Comparison of ENCODE assay signal across 21 cellular contexts in genomic region chr3:127769284-127770081, GRCh38. TPM values are rescaled to one million over a fixed set of nuclear protein-coding genes. Genes with fewer than 3 reads are reported as not detected.
A peak's percentile ranks its signal among the peaks of the same experiment; 100 is the strongest.
DNase-seq lines count a peak whose midpoint lies in the region; ATAC-seq and TF ChIP-seq lines count a peak whose summit lies in the region.
"Had no signal": no experiment of that assay in that cellular context is flagged by ENCODE, and none has a peak within 500 bp of the region (broad histone marks: within the 10 kb centered on the region; RNA-seq: fewer than 3 reads in every experiment).

No MANE protein-coding gene starts in this region.

- H3K4me2 ChIP-seq in OCI-LY3 (ENCODE audit: low read length), result no peak overlapping the region

- no peaks in the 10 kb centered on the region for H3K9me3 ChIP-seq in OCI-LY3 (ENCODE audit: insufficient read depth, low read length)
- H3K9me3 ChIP-seq in transverse colon, result no peaks in the 10 kb centered on the region
- H3K9me3 ChIP-seq: pancreas had no signal

- in situ Hi-C loops in transverse colon (cut with MboI; ENCODE audit: low pct_ligation_motif_present in 1 of 4, low pct_unique_long_range_greater_than_20kb in 1 of 4, low sequenced_read_pairs in 3 of 4), result no loop called here

- H3K27me3 ChIP-seq in OCI-LY3 (ENCODE audit: low read depth, low read length) (no peaks in the 10 kb centered on the region), transverse colon (no peaks in the 10 kb centered on the region)
- H3K27me3 ChIP-seq: body of pancreas, esophagus squamous epithelium, pancreas had no signal

- no peak for ATAC-seq in GM18858 (IDR thresholded peaks at IDR 0.05; ENCODE audit: unreplicated experiment)
- ATAC-seq in GM19397 (IDR thresholded peaks at IDR 0.05; ENCODE audit: unreplicated experiment), result no peak
- ATAC-seq: body of pancreas, sciatic nerve had no signal

- peaks cover 78% of the 10 kb centered on the region for H3K4me1 Mint-ChIP-seq in dendritic cell treated with granulocyte-macrophage colony-stimulating factor and Interleukin-4, amounts not matched to agents 40 ng/mL and 50 ng/mL, for 4 days (ENCODE audit: low read depth)
- H3K4me1 Mint-ChIP-seq in neural crest cell, result peaks cover 32% of the 10 kb centered on the region

- H3K27ac Mint-ChIP-seq in dendritic cell treated with granulocyte-macrophage colony-stimulating factor and Interleukin-4, amounts not matched to agents 40 ng/mL and 50 ng/mL, for 4 days, result peak overlapping the region; percentile 65
- H3K27ac Mint-ChIP-seq in neural crest cell (ENCODE audit: unreplicated experiment), result peak overlapping the region; percentile 63
- H3K27ac Mint-ChIP-seq: activated B cell treated with CpG ODN at 0.5 μM for 24 hours had no signal

- peaks cover 12% of the 10 kb centered on the region for H3K27me3 Mint-ChIP-seq in dendritic cell treated with granulocyte-macrophage colony-stimulating factor and Interleukin-4, amounts not matched to agents 40 ng/mL and 50 ng/mL, for 4 days
- H3K27me3 Mint-ChIP-seq in neural crest cell (ENCODE audit: low read depth), result no peaks in the 10 kb centered on the region
- H3K27me3 Mint-ChIP-seq: activated B cell treated with CpG ODN at 0.5 μM for 24 hours, naive B cell had no signal

- peaks cover 7% of the 10 kb centered on the region for H3K36me3 Mint-ChIP-seq in dendritic cell treated with granulocyte-macrophage colony-stimulating factor and Interleukin-4, amounts not matched to agents 40 ng/mL and 50 ng/mL, for 4 days (ENCODE audit: low read depth)
- peaks cover 4% of the 10 kb centered on the region for H3K36me3 Mint-ChIP-seq in neural crest cell (ENCODE audit: low read depth)

- no peak for DNase-seq in neural crest cell (ENCODE audit: low read depth, low spot score)
- no peak for DNase-seq in transverse colon
- no peak for DNase-seq in 8988T
- DNase-seq: activated B cell treated with CpG ODN at 0.5 μM for 24 hours; activated CD4-positive, alpha-beta T cell treated with anti-CD3 and anti-CD28 coated beads, Interleukin-2, amount 50 U/mL, for 48 hours; activated effector memory CD4-positive, alpha-beta T cell treated with Interleukin-2 at 50 U/mL for 16 hours; body of pancreas; DMS53; effector memory CD4-positive, alpha-beta T cell; esophagus squamous epithelium; GF-D8; mesendoderm; naive B cell; NCI-H2107; NCI-H510A treated with DMSO at 0.1 percent for 48 hours had no signal

- TF ChIP-seq CTCF in OCI-LY3 (IDR thresholded peaks at IDR 0.05; ENCODE audit: low read depth, low read length) (no peak), neural crest cell (conservative IDR thresholded peaks at IDR 0.05) (no peak), transverse colon (IDR thresholded peaks at IDR 0.05) (no peak)

- H3K36me3 ChIP-seq in OCI-LY3 (replicated peaks; ENCODE audit: low read depth, low read length) (peaks cover 19% of the 10 kb centered on the region), transverse colon (no peaks in the 10 kb centered on the region)
- H3K36me3 ChIP-seq: pancreas had no signal

- 90 to 98% methylated on average over 7 to 13 of the region's 13 CpGs for whole genome bisulfite sequencing in transverse colon (ENCODE audit: low coverage in 1 of 2), 2 donors

- H3K9ac ChIP-seq in OCI-LY3 (ENCODE audit: low read length), result no peak overlapping the region

- H3K4me1 ChIP-seq in OCI-LY3 (ENCODE audit: low read length) (peaks cover 99% of the 10 kb centered on the region), transverse colon (peaks cover 0 to 20% (median 12%) of the 10 kb centered on the region in 4 donors)
- H3K4me1 ChIP-seq: pancreas had no signal

- H3K27ac ChIP-seq in OCI-LY3 (ENCODE audit: low read length), result peak overlapping the region; percentile 99
- H3K27ac ChIP-seq in transverse colon, result peak overlapping the region; percentile 24 to 70 (median 63)
- H3K27ac ChIP-seq: pancreas had no signal

- H2AFZ ChIP-seq in OCI-LY3 (ENCODE audit: low read depth, low read length), result no peak overlapping the region

- H3K79me2 ChIP-seq in OCI-LY3 (ENCODE audit: low read length), result peaks cover 87% of the 10 kb centered on the region

- no peak for TF ChIP-seq POLR2A in transverse colon (IDR thresholded peaks at IDR 0.05)

- H3K4me3 ChIP-seq in OCI-LY3 (ENCODE audit: low read length), result no peak overlapping the region
- H3K4me3 ChIP-seq in transverse colon, result no peak overlapping the region
- H3K4me3 ChIP-seq: body of pancreas, esophagus squamous epithelium, pancreas had no signal

- TF ChIP-seq EP300 in transverse colon (IDR thresholded peaks at IDR 0.05; ENCODE audit: low read depth), result no peak

- H3K9me3 Mint-ChIP-seq in dendritic cell treated with granulocyte-macrophage colony-stimulating factor and Interleukin-4, amounts not matched to agents 40 ng/mL and 50 ng/mL, for 4 days, result no peaks in the 10 kb centered on the region
- peaks cover 7% of the 10 kb centered on the region for H3K9me3 Mint-ChIP-seq in neural crest cell

- intact Hi-C loops in dendritic cell treated with granulocyte-macrophage colony-stimulating factor and Interleukin-4, amounts not matched to agents 40 ng/mL and 50 ng/mL, for 4 days (cut with micrococcal nuclease), result loop anchor here (10.0 kb wide), 1 partner anchor 75 kb away; no protein-coding TSS in a partner anchor
- intact Hi-C loops in transverse colon (cut with DNase I; ENCODE audit: low total_unique reads), result no loop called here

- no peaks in the 10 kb centered on the region for H4K20me1 ChIP-seq in OCI-LY3 (ENCODE audit: insufficient read depth, low read length)

- no peak overlapping the region for H3K4me3 Mint-ChIP-seq in dendritic cell treated with granulocyte-macrophage colony-stimulating factor and Interleukin-4, amounts not matched to agents 40 ng/mL and 50 ng/mL, for 4 days
- H3K4me3 Mint-ChIP-seq in neural crest cell, result no peak overlapping the region
- H3K4me3 Mint-ChIP-seq: activated B cell treated with CpG ODN at 0.5 μM for 24 hours had no signal

RNA-seq across cellular contexts. Expression of gene MGLL, which starts 52.8 kb away (rescaled TPM):
- total RNA-seq in neural crest cell (11.3 and 13.3 TPM in 2 replicates), transverse colon (100 to 1,000 TPM; 150 to 329 (median 294) TPM)

Comparison
In these comparisons a context has a peak if more than half of its experiments do, and no peak if none do; other contexts are left out.
1. RNA of gene MGLL, which starts 52.8 kb away (total RNA-seq): 150 to 329 TPM in transverse colon; 11.3 to 13.3 TPM in neural crest cell; every median in the first group is over 10 times any median in the second.